Comparison of ENCODE assay signal across 11 cellular contexts in genomic region chrX:2351321-2351720, GRCh38.
DNase-seq lines count a peak whose midpoint lies in the region; ATAC-seq and TF ChIP-seq lines count a peak whose summit lies in the region.
"Had no signal": no experiment of that assay in that cellular context is flagged by ENCODE, and none has a peak within 500 bp of the region (broad histone marks: within the 10 kb centered on the region; RNA-seq: fewer than 3 reads in every experiment).

No MANE protein-coding gene starts in this region.

- TF ChIP-seq POLR2A in breast epithelium (IDR thresholded peaks at IDR 0.05), result no peak

- H3K9me3 ChIP-seq in breast epithelium, result no peaks in the 10 kb centered on the region
- no peaks in the 10 kb centered on the region for H3K9me3 ChIP-seq in right atrium auricular region
- no peaks in the 10 kb centered on the region for H3K9me3 ChIP-seq in aorta (ENCODE audit: control insufficient read depth, low read length)
- no peaks in the 10 kb centered on the region for H3K9me3 ChIP-seq in effector memory CD4-positive, alpha-beta T cell (ENCODE audit: control insufficient read depth, low read length)

- H3K27ac ChIP-seq in breast epithelium (no peak overlapping the region), right atrium auricular region (peak overlapping the region; percentile 73), aorta (ENCODE audit: low read depth in 1 of 2, low read length in 2 of 2) (no peak overlapping the region)
- no peak overlapping the region for H3K27ac ChIP-seq in effector memory CD4-positive, alpha-beta T cell (ENCODE audit: insufficient read depth, low read length, poor library complexity, severe bottlenecking)
- H3K27ac ChIP-seq: 22Rv1 had no signal

- H3K4me3 ChIP-seq in breast epithelium (no peak overlapping the region), astrocyte of the spinal cord (ENCODE audit: low read depth, low read length) (no peak overlapping the region), right atrium auricular region (no peak overlapping the region), aorta (ENCODE audit: low read length in 2 of 2) (no peak overlapping the region)
- H3K4me3 ChIP-seq in effector memory CD4-positive, alpha-beta T cell (ENCODE audit: insufficient read depth, low read depth, low read length, poor library complexity, severe bottlenecking), result no peak overlapping the region

- no peaks in the 10 kb centered on the region for H3K4me1 Mint-ChIP-seq in MCF 10A (ENCODE audit: insufficient read depth, unreplicated experiment)
- no peaks in the 10 kb centered on the region for H3K4me1 Mint-ChIP-seq in activated CD4-positive, alpha-beta T cell treated with anti-CD3 and anti-CD28 coated beads for 36 hours

- POLR2A ChIA-PET in MCF 10A (lab: Yijun Ruan, JAX), result no interaction called here
- POLR2A ChIA-PET in activated CD4-positive, alpha-beta T cell treated with anti-CD3 and anti-CD28 coated beads for 36 hours (lab: Charles Lee), result no interaction called here

- H3K27ac Mint-ChIP-seq in MCF 10A (ENCODE audit: low read depth, unreplicated experiment), result no peak overlapping the region
- H3K27ac Mint-ChIP-seq in activated CD4-positive, alpha-beta T cell treated with anti-CD3 and anti-CD28 coated beads for 36 hours, result no peak overlapping the region
- H3K27ac Mint-ChIP-seq: nephron had no signal

- CTCF ChIA-PET in MCF 10A (lab: Yijun Ruan, JAX), result no interaction called here
- CTCF ChIA-PET in activated CD4-positive, alpha-beta T cell treated with anti-CD3 and anti-CD28 coated beads for 36 hours (lab: Charles Lee), result no interaction called here

- peaks cover 19% of the 10 kb centered on the region for H3K36me3 Mint-ChIP-seq in MCF 10A (ENCODE audit: insufficient read depth, unreplicated experiment)
- H3K36me3 Mint-ChIP-seq in activated CD4-positive, alpha-beta T cell treated with anti-CD3 and anti-CD28 coated beads for 36 hours (ENCODE audit: low read depth), result peaks cover 64% of the 10 kb centered on the region

- H3K27me3 Mint-ChIP-seq in MCF 10A (ENCODE audit: insufficient read depth, unreplicated experiment), result no peaks in the 10 kb centered on the region
- no peaks in the 10 kb centered on the region for H3K27me3 Mint-ChIP-seq in activated CD4-positive, alpha-beta T cell treated with anti-CD3 and anti-CD28 coated beads for 36 hours

- peak; percentile 58 for DNase-seq in MCF 10A (ENCODE audit: unreplicated experiment)
- DNase-seq in breast epithelium (ENCODE audit: low spot score in 2 of 2), result no peak
- peak; percentile 73 for DNase-seq in astrocyte of the spinal cord (ENCODE audit: low read depth, low spot score)
- DNase-seq in right atrium auricular region (ENCODE audit: low spot score), result no peak
- no peak for DNase-seq in aorta
- no peak for DNase-seq in DMS153 (lab: John Stamatoyannopoulos, UW)
- DNase-seq in effector memory CD4-positive, alpha-beta T cell, result no peak
- no peak for DNase-seq in activated CD4-positive, alpha-beta T cell treated with anti-CD3 and anti-CD28 coated beads for 36 hours
- DNase-seq: activated CD4-positive, alpha-beta T cell treated with anti-CD3 and anti-CD28 coated beads for 1 hour had no signal

- intact Hi-C loops in MCF 10A (cut with micrococcal nuclease) (no loop called here), breast epithelium (cut with DNase I; ENCODE audit: low total_unique reads) (no loop called here), aorta (cut with DNase I) (no loop called here)
- intact Hi-C loops in activated CD4-positive, alpha-beta T cell treated with anti-CD3 and anti-CD28 coated beads for 36 hours (cut with DNase I, micrococcal nuclease), result no loop called here

- H3K27me3 ChIP-seq in breast epithelium (no peaks in the 10 kb centered on the region), right atrium auricular region (no peaks in the 10 kb centered on the region), aorta (ENCODE audit: control insufficient read depth in 1 of 2, insufficient read depth in 2 of 2, low read length in 1 of 2) (no peaks in the 10 kb centered on the region)
- H3K27me3 ChIP-seq in effector memory CD4-positive, alpha-beta T cell (replicated peaks; ENCODE audit: control insufficient read depth, insufficient read depth, low read length, poor library complexity, severe bottlenecking), result no peaks in the 10 kb centered on the region

- no peaks in the 10 kb centered on the region for H3K36me3 ChIP-seq in breast epithelium
- no peaks in the 10 kb centered on the region for H3K36me3 ChIP-seq in right atrium auricular region
- H3K36me3 ChIP-seq in aorta (ENCODE audit: control insufficient read depth in 1 of 2, insufficient read depth in 2 of 2, low read length in 1 of 2), result no peaks in the 10 kb centered on the region
- peaks cover 3% of the 10 kb centered on the region for H3K36me3 ChIP-seq in effector memory CD4-positive, alpha-beta T cell (ENCODE audit: control insufficient read depth, insufficient read depth, low read length)

- no peaks in the 10 kb centered on the region for H3K9me3 Mint-ChIP-seq in MCF 10A (ENCODE audit: unreplicated experiment)
- H3K9me3 Mint-ChIP-seq in activated CD4-positive, alpha-beta T cell treated with anti-CD3 and anti-CD28 coated beads for 36 hours (ENCODE audit: low read depth), result peaks cover 8% of the 10 kb centered on the region
- H3K9me3 Mint-ChIP-seq: nephron had no signal

- ATAC-seq in aorta (ENCODE audit: low FRiP score), result peak; percentile 26
- no peak for ATAC-seq in activated CD4-positive, alpha-beta T cell treated with anti-CD3 and anti-CD28 coated beads for 36 hours

- TF ChIP-seq CTCF in MCF 10A (IDR thresholded peaks at IDR 0.05; ENCODE audit: unreplicated experiment), result no peak
- no peak for TF ChIP-seq CTCF in breast epithelium (IDR thresholded peaks at IDR 0.05)
- no peak for TF ChIP-seq CTCF in astrocyte of the spinal cord (IDR thresholded peaks at IDR 0.05; ENCODE audit: low read depth, low read length)
- TF ChIP-seq CTCF in right atrium auricular region (IDR thresholded peaks at IDR 0.05), result no peak

- no peaks in the 10 kb centered on the region for H3K4me1 ChIP-seq in breast epithelium
- peaks cover 0 to 14% of the 10 kb centered on the region in 2 donors for H3K4me1 ChIP-seq in right atrium auricular region
- no peaks in the 10 kb centered on the region for H3K4me1 ChIP-seq in aorta (ENCODE audit: control insufficient read depth in 1 of 2, insufficient read depth in 2 of 2, low read length in 2 of 2)
- H3K4me1 ChIP-seq in effector memory CD4-positive, alpha-beta T cell (ENCODE audit: control insufficient read depth, insufficient read depth, low read length, poor library complexity, severe bottlenecking), result no peaks in the 10 kb centered on the region

- BruUV-seq in MCF 10A (replicated peaks; lab: Mats Ljungman, UMichigan), result no TSS peak

- in situ Hi-C loops in astrocyte of the spinal cord (cut with HindIII; ENCODE audit: low sequenced_read_pairs), result no loop called here

- no peak overlapping the region for H3K4me3 Mint-ChIP-seq in MCF 10A (ENCODE audit: unreplicated experiment)
- no peak overlapping the region for H3K4me3 Mint-ChIP-seq in activated CD4-positive, alpha-beta T cell treated with anti-CD3 and anti-CD28 coated beads for 36 hours
- H3K4me3 Mint-ChIP-seq: nephron had no signal

Comparison
In these comparisons a context has a peak if more than half of its experiments do, and no peak if none do; other contexts are left out.
1. DNase-seq: peak in MCF 10A (single experiment) and astrocyte of the spinal cord (single experiment); none in breast epithelium (0 of 2), right atrium auricular region (single experiment), aorta (0 of 2), DMS153 (single experiment), effector memory CD4-positive, alpha-beta T cell (0 of 3) and activated CD4-positive, alpha-beta T cell treated with anti-CD3 and anti-CD28 coated beads for 36 hours (single experiment).
2. H3K27ac ChIP-seq: peak in right atrium auricular region (2 of 2); none in breast epithelium (0 of 2), aorta (0 of 2) and effector memory CD4-positive, alpha-beta T cell (single experiment).